26 cellular contexts compared by ENCODE assay signal in genomic region chr5:63164838-63165237, GRCh38.
"Had no signal": no experiment of that assay in that cellular context is flagged by ENCODE, and none has a peak within 500 bp of the region (broad histone marks: within the 10 kb centered on the region; RNA-seq: fewer than 3 reads in every experiment).

No MANE protein-coding gene starts in this region.

- H3K4me3 ChIP-seq: heart left ventricle, left lung, lung, pancreas, prostate gland, sigmoid colon, spleen, transverse colon, upper lobe of right lung had no signal

- H3K4me1 Mint-ChIP-seq: mesothelial cell of epicardium; naive B cell; natural killer cell; stimulated activated effector memory CD8-positive, alpha-beta T cell treated with anti-CD3 and anti-CD28 coated beads, Interleukin-12 subunit alpha, Interleukin-12 subunit beta, amount 100 ng/mL, for 72 hours; stimulated activated naive CD8-positive, alpha-beta T cell treated with anti-CD3 and anti-CD28 coated beads, Interleukin-15, amount 100 ng/mL, for 72 hours had no signal

- H3K36me3 Mint-ChIP-seq: mesothelial cell of epicardium; naive B cell; natural killer cell; stimulated activated effector memory CD8-positive, alpha-beta T cell treated with anti-CD3 and anti-CD28 coated beads, Interleukin-12 subunit alpha, Interleukin-12 subunit beta, amount 100 ng/mL, for 72 hours had no signal

- DNase-seq: heart left ventricle; islet precursor cell; left cardiac atrium; left lung; mesendoderm; naive B cell; natural killer cell; nephron progenitor cell; nucleus accumbens; pancreas; posterior cingulate gyrus; retina; right cardiac atrium; sigmoid colon; small intestine; spleen; stimulated activated CD4-positive, alpha-beta T cell treated with anti-CD3 and anti-CD28 coated beads, Interleukin-4, amount 100 ng/mL, for 24 hours; stimulated activated naive CD4-positive, alpha-beta T cell treated with Interleukin-2 at 50 U/mL for 16 hours; stimulated activated naive CD8-positive, alpha-beta T cell treated with anti-CD3 and anti-CD28 coated beads, Interleukin-15, amount 100 ng/mL, for 72 hours; substantia nigra; transverse colon; upper lobe of right lung had no signal

- ATAC-seq: heart left ventricle; left cardiac atrium; left lung; natural killer cell; pancreas; right cardiac atrium; stimulated activated effector memory CD8-positive, alpha-beta T cell treated with anti-CD3 and anti-CD28 coated beads, Interleukin-12 subunit alpha, Interleukin-12 subunit beta, amount 100 ng/mL, for 72 hours; stimulated activated naive CD8-positive, alpha-beta T cell treated with anti-CD3 and anti-CD28 coated beads, Interleukin-15, amount 100 ng/mL, for 72 hours; upper lobe of right lung had no signal

- H3K4me3 Mint-ChIP-seq: mesothelial cell of epicardium; naive B cell; natural killer cell; nephron progenitor cell; stimulated activated effector memory CD8-positive, alpha-beta T cell treated with anti-CD3 and anti-CD28 coated beads, Interleukin-12 subunit alpha, Interleukin-12 subunit beta, amount 100 ng/mL, for 72 hours; stimulated activated naive CD8-positive, alpha-beta T cell treated with anti-CD3 and anti-CD28 coated beads, Interleukin-15, amount 100 ng/mL, for 72 hours had no signal

- H3K27me3 Mint-ChIP-seq: naive B cell; stimulated activated naive CD8-positive, alpha-beta T cell treated with anti-CD3 and anti-CD28 coated beads, Interleukin-15, amount 100 ng/mL, for 72 hours had no signal

- H3K9me3 ChIP-seq: heart left ventricle, left lung, pancreas, prostate gland, sigmoid colon, spleen, transverse colon, upper lobe of right lung had no signal

- H3K36me3 ChIP-seq: heart left ventricle, left lung, pancreas, prostate gland, sigmoid colon, spleen, transverse colon, upper lobe of right lung had no signal

- H3K27ac Mint-ChIP-seq: mesothelial cell of epicardium; naive B cell; natural killer cell; nephron progenitor cell; stimulated activated effector memory CD8-positive, alpha-beta T cell treated with anti-CD3 and anti-CD28 coated beads, Interleukin-12 subunit alpha, Interleukin-12 subunit beta, amount 100 ng/mL, for 72 hours had no signal

- H3K27ac ChIP-seq: heart left ventricle, left lung, pancreas, prostate gland, sigmoid colon, spleen, transverse colon, upper lobe of right lung had no signal

- H3K4me1 ChIP-seq: heart left ventricle, left lung, pancreas, prostate gland, sigmoid colon, spleen, transverse colon, upper lobe of right lung had no signal

- H3K9me3 Mint-ChIP-seq: nephron progenitor cell; stimulated activated effector memory CD8-positive, alpha-beta T cell treated with anti-CD3 and anti-CD28 coated beads, Interleukin-12 subunit alpha, Interleukin-12 subunit beta, amount 100 ng/mL, for 72 hours had no signal

- H3K27me3 ChIP-seq: heart left ventricle, left lung, pancreas, sigmoid colon, spleen, transverse colon, upper lobe of right lung had no signal
